In genomic region chr6:379367-380181, GRCh38 we compare ENCODE assay signal across 14 cellular contexts. TPM values are rescaled to one million over a fixed set of nuclear protein-coding genes. Genes with fewer than 3 reads are reported as not detected.
DNase-seq lines count a peak whose midpoint lies in the region; ATAC-seq lines count a peak whose summit lies in the region.
"Had no signal": no experiment of that assay in that cellular context is flagged by ENCODE, and none has a peak within 500 bp of the region (broad histone marks: within the 10 kb centered on the region; RNA-seq: fewer than 3 reads in every experiment).

No MANE protein-coding gene starts in this region.

- peaks cover 19% of the 10 kb centered on the region for H3K4me1 Mint-ChIP-seq in central memory CD8-positive, alpha-beta T cell

- no peak overlapping the region for H3K4me3 Mint-ChIP-seq in central memory CD8-positive, alpha-beta T cell
- H3K4me3 Mint-ChIP-seq: T-helper 2 cell treated with Interferon-gamma antibody and Interleukin-4, amounts not matched to agents 5 μg/mL and 100 μg/mL, for 36 hours had no signal

- H3K36me3 Mint-ChIP-seq in central memory CD8-positive, alpha-beta T cell (ENCODE audit: insufficient read depth) = peaks cover 3% of the 10 kb centered on the region

- ATAC-seq in Right ventricle myocardium inferior = peak; percentile 5
- no peak for ATAC-seq in left ventricle myocardium superior
- peak; percentile 50 for ATAC-seq in HG03108 (IDR thresholded peaks at IDR 0.05; ENCODE audit: unreplicated experiment)
- peak; percentile 24 for ATAC-seq in central memory CD8-positive, alpha-beta T cell (replicated peaks; ENCODE audit: extremely low read depth, poor library complexity, severe bottlenecking)
- ATAC-seq in GM21360 (IDR thresholded peaks at IDR 0.05; ENCODE audit: unreplicated experiment) = no peak
- ATAC-seq: A549 had no signal

- no peak overlapping the region for H3K27ac Mint-ChIP-seq in central memory CD8-positive, alpha-beta T cell (ENCODE audit: low read depth)
- H3K27ac Mint-ChIP-seq: T-helper 2 cell treated with Interferon-gamma antibody and Interleukin-4, amounts not matched to agents 5 μg/mL and 100 μg/mL, for 36 hours had no signal

- H3K27me3 Mint-ChIP-seq in central memory CD8-positive, alpha-beta T cell = peaks cover 65% of the 10 kb centered on the region

- H3K9me3 Mint-ChIP-seq in central memory CD8-positive, alpha-beta T cell = no peaks in the 10 kb centered on the region
- H3K9me3 Mint-ChIP-seq: T-helper 2 cell treated with Interferon-gamma antibody and Interleukin-4, amounts not matched to agents 5 μg/mL and 100 μg/mL, for 36 hours had no signal

- DNase-seq in Right ventricle myocardium inferior (ENCODE audit: missing footprints) (peak; percentile 63), left ventricle myocardium superior (no peak), NCI-H1694 treated with DMSO at 0.1 percent for 48 hours (lab: John Stamatoyannopoulos, UW) (no peak), HK-2 (ENCODE audit: unreplicated experiment) (no peak)
- DNase-seq in central memory CD8-positive, alpha-beta T cell (ENCODE audit: low spot score in 2 of 2) = no peak
- no peak for DNase-seq in activated CD8-positive, alpha-beta memory T cell treated with anti-CD3 and anti-CD28 coated beads, Interleukin-2, amount 50 U/mL, for 4 hours
- DNase-seq: amygdala; effector memory CD4-positive, alpha-beta T cell; NCI-H1417 treated with DMSO at 0.1 percent for 48 hours; transverse colon had no signal

- intact Hi-C loops in Right ventricle myocardium inferior (cut with DNase I) (loop anchor here (5.0 kb wide), 1 partner anchor 82 kb away; no protein-coding TSS in a partner anchor), left ventricle myocardium superior (cut with micrococcal nuclease) (no loop called here)

RNA-seq across cellular contexts. Expression of gene IRF4, which starts 12.0 kb away (rescaled TPM):
- 0.68 TPM for total RNA-seq in Right ventricle myocardium inferior
- total RNA-seq in left ventricle myocardium superior = 0.32 TPM

Comparison
In these comparisons a context has a peak if more than half of its experiments do, and no peak if none do; other contexts are left out.
1. ATAC-seq: peak in Right ventricle myocardium inferior (single experiment), HG03108 (single experiment) and central memory CD8-positive, alpha-beta T cell (single experiment); none in left ventricle myocardium superior (single experiment) and GM21360 (single experiment).